Comparison of ENCODE assay signal across 14 cellular contexts in the genomic region with DNA sequence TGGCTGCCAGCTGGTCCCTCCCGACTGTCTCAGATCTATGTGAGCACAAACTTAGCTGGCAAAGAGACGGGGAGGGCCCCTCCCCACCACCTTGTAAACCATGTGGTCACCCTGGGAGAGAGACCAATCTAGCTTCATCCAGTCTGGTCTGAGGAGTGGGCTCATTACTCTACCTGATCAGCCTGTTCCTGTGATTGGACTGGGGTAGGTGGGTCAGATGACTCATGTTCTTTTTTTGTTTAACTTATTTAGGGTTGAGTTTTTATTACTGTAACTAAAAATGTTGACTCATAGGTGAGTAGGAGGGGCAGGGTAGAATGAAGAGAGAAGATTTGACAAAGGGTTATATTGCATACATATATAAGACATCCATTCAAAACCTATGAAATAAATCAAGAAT. TPM values are rescaled to one million over a fixed set of nuclear protein-coding genes. Genes with fewer than 3 reads are reported as not detected.
DNase-seq lines count a peak whose midpoint lies in the region; ATAC-seq and TF ChIP-seq lines count a peak whose summit lies in the region.
"Had no signal": no experiment of that assay in that cellular context is flagged by ENCODE, and none has a peak within 500 bp of the region (broad histone marks: within the 10 kb centered on the region; RNA-seq: fewer than 3 reads in every experiment).

No MANE protein-coding gene starts in this region.

- no peak overlapping the region for H3K4me3 ChIP-seq in breast epithelium

- intact Hi-C loops in MCF 10A (cut with micrococcal nuclease): loop anchor here (5.0 kb wide), 1 partner anchor 73 kb away; no protein-coding TSS in a partner anchor
- intact Hi-C loops in breast epithelium (cut with DNase I; ENCODE audit: low total_unique reads): no loop called here

- peaks cover 14% of the 10 kb centered on the region for H3K36me3 Mint-ChIP-seq in MCF 10A (ENCODE audit: insufficient read depth, unreplicated experiment)

- POLR2A ChIA-PET in MCF 10A (lab: Yijun Ruan, JAX): interaction anchor here (0.6 to 1.1 kb wide), 3 partner anchors 25 to 467 kb away, joined by 3 to 4 read pairs (median 3); no protein-coding TSS in a partner anchor

- H3K27ac ChIP-seq in breast epithelium: no peak overlapping the region
- H3K27ac ChIP-seq: VCaP had no signal

- H3K4me1 Mint-ChIP-seq in MCF 10A (ENCODE audit: insufficient read depth, unreplicated experiment): peaks cover 21% of the 10 kb centered on the region
- peaks cover 29% of the 10 kb centered on the region for H3K4me1 Mint-ChIP-seq in stimulated activated naive CD8-positive, alpha-beta T cell treated with anti-CD3 and anti-CD28 coated beads, Interleukin-15, amount 100 ng/mL, for 72 hours

- TF ChIP-seq CTCF in MCF 10A (IDR thresholded peaks at IDR 0.05; ENCODE audit: unreplicated experiment) (no peak), breast epithelium (IDR thresholded peaks at IDR 0.05) (no peak), GM20000 (IDR thresholded peaks at IDR 0.05; ENCODE audit: extremely low read depth, missing control alignments) (no peak)

- DNase-seq in MCF 10A (ENCODE audit: unreplicated experiment): peak; percentile 55
- DNase-seq in breast epithelium (ENCODE audit: low spot score in 2 of 2): no peak
- DNase-seq in RKO (ENCODE audit: low spot score): peak; percentile 17
- peak in 1 of 2 donors; percentile 21 for DNase-seq in stimulated activated naive CD8-positive, alpha-beta T cell treated with anti-CD3 and anti-CD28 coated beads, Interleukin-15, amount 100 ng/mL, for 72 hours
- no peak for DNase-seq in GM20000 (ENCODE audit: low spot score)
- no peak for DNase-seq in DMS 273 treated with DMSO at 0.1 percent for 48 hours (lab: John Stamatoyannopoulos, UW)
- DNase-seq: C1 segment of cervical spinal cord, left cardiac atrium, NCI-H1092, NCI-H446 treated with DMSO at 0.1 percent for 48 hours had no signal

- no peaks in the 10 kb centered on the region for H3K9me3 ChIP-seq in breast epithelium

- H3K4me3 Mint-ChIP-seq in MCF 10A (ENCODE audit: unreplicated experiment): peak overlapping the region; percentile 7
- H3K4me3 Mint-ChIP-seq in stimulated activated naive CD8-positive, alpha-beta T cell treated with anti-CD3 and anti-CD28 coated beads, Interleukin-15, amount 100 ng/mL, for 72 hours: peak overlapping the region; percentile 9 to 27
- H3K4me3 Mint-ChIP-seq: dendritic cell treated with granulocyte-macrophage colony-stimulating factor and Interleukin-4, amounts not matched to agents 40 ng/mL and 50 ng/mL, for 4 days had no signal

- peak overlapping the region; percentile 75 for H3K27ac Mint-ChIP-seq in MCF 10A (ENCODE audit: low read depth, unreplicated experiment)
- H3K27ac Mint-ChIP-seq in stimulated activated naive CD8-positive, alpha-beta T cell treated with anti-CD3 and anti-CD28 coated beads, Interleukin-15, amount 100 ng/mL, for 72 hours: peak overlapping the region in 1 of 2 donors; percentile 3
- H3K27ac Mint-ChIP-seq: dendritic cell treated with granulocyte-macrophage colony-stimulating factor and Interleukin-4, amounts not matched to agents 40 ng/mL and 50 ng/mL, for 4 days had no signal

- no peaks in the 10 kb centered on the region for H3K27me3 ChIP-seq in breast epithelium

- H3K9me3 Mint-ChIP-seq in MCF 10A (ENCODE audit: unreplicated experiment): no peaks in the 10 kb centered on the region
- no peaks in the 10 kb centered on the region for H3K9me3 Mint-ChIP-seq in stimulated activated naive CD8-positive, alpha-beta T cell treated with anti-CD3 and anti-CD28 coated beads, Interleukin-15, amount 100 ng/mL, for 72 hours
- H3K9me3 Mint-ChIP-seq: dendritic cell treated with granulocyte-macrophage colony-stimulating factor and Interleukin-4, amounts not matched to agents 40 ng/mL and 50 ng/mL, for 4 days had no signal

- no TSS peak for BruUV-seq in MCF 10A (replicated peaks; lab: Mats Ljungman, UMichigan)

- no peaks in the 10 kb centered on the region for H3K4me1 ChIP-seq in breast epithelium

- CTCF ChIA-PET in MCF 10A (lab: Yijun Ruan, JAX): interaction anchor here (0.5 to 0.8 kb wide), 2 partner anchors 42 to 108 kb away, joined by 3 to 4 read pairs; no protein-coding TSS in a partner anchor

- H3K36me3 ChIP-seq in breast epithelium: no peaks in the 10 kb centered on the region

- TF ChIP-seq POLR2A in breast epithelium (IDR thresholded peaks at IDR 0.05): no peak

- H3K27me3 Mint-ChIP-seq in MCF 10A (ENCODE audit: insufficient read depth, unreplicated experiment): no peaks in the 10 kb centered on the region
- H3K27me3 Mint-ChIP-seq in stimulated activated naive CD8-positive, alpha-beta T cell treated with anti-CD3 and anti-CD28 coated beads, Interleukin-15, amount 100 ng/mL, for 72 hours: peaks cover 33% of the 10 kb centered on the region

- peak; percentile 63 for ATAC-seq in esophagus mucosa
- ATAC-seq in stimulated activated naive CD8-positive, alpha-beta T cell treated with anti-CD3 and anti-CD28 coated beads, Interleukin-15, amount 100 ng/mL, for 72 hours: peak; percentile 32
- no peak for ATAC-seq in HG02798 (IDR thresholded peaks at IDR 0.05; ENCODE audit: poor library complexity, unreplicated experiment)
- ATAC-seq: left cardiac atrium had no signal

RNA-seq across cellular contexts. Expression of gene GSTA4, which starts 4.7 kb away (rescaled TPM):
- total RNA-seq in MCF 10A (2022) (5.3 and 5.9 TPM in 2 replicates), breast epithelium (10 to 100 TPM; 19.3 to 25.9 (median 20.6) TPM), esophagus mucosa (64.0 TPM)

Comparison
In these comparisons a context has a peak if more than half of its experiments do, and no peak if none do; other contexts are left out.
1. DNase-seq: peak in MCF 10A (single experiment) and RKO (single experiment); none in breast epithelium (0 of 2), GM20000 (single experiment) and DMS 273 treated with DMSO at 0.1 percent for 48 hours (single experiment).